ENCODE assay signal across 17 cellular contexts in genomic region chr9:124794902-124795491, GRCh38. TPM values are rescaled to one million over a fixed set of nuclear protein-coding genes. Genes with fewer than 3 reads are reported as not detected.
DNase-seq lines count a peak whose midpoint lies in the region; ATAC-seq and TF ChIP-seq lines count a peak whose summit lies in the region.
"Had no signal": no experiment of that assay in that cellular context is flagged by ENCODE, and none has a peak within 500 bp of the region (broad histone marks: within the 10 kb centered on the region; RNA-seq: fewer than 3 reads in every experiment).

No MANE protein-coding gene starts in this region.

- H3K27ac ChIP-seq in BLaER1 (no peak overlapping the region), HCT116 (ENCODE audit: low read depth, low read length) (no peak overlapping the region), VCaP (no peak overlapping the region), liver (ENCODE audit: low read depth in 1 of 2, low read length in 2 of 2) (no peak overlapping the region)

- no peaks in the 10 kb centered on the region for H3K27me3 ChIP-seq in BLaER1
- H3K27me3 ChIP-seq in HCT116 (ENCODE audit: insufficient read depth, low read length): no peaks in the 10 kb centered on the region
- no peaks in the 10 kb centered on the region for H3K27me3 ChIP-seq in liver (ENCODE audit: control insufficient read depth in 4 of 4, insufficient read depth in 4 of 4, low read length in 3 of 4)

- H4K20me1 ChIP-seq in BLaER1 (no peaks in the 10 kb centered on the region), HCT116 (ENCODE audit: insufficient read depth) (no peaks in the 10 kb centered on the region)

- peak; percentile 92 for TF ChIP-seq RAD21 in HCT116 (IDR thresholded peaks at IDR 0.05; ENCODE audit: low read depth)
- peak in 1 of 2 donors; percentile 28 for TF ChIP-seq RAD21 in liver (IDR thresholded peaks at IDR 0.05)

- peak; percentile 97 for ATAC-seq in HCT116
- ATAC-seq in HG03378 (IDR thresholded peaks at IDR 0.05; ENCODE audit: unreplicated experiment): no peak
- no peak for ATAC-seq in HG02759 (IDR thresholded peaks at IDR 0.05; ENCODE audit: unreplicated experiment)
- no peak for ATAC-seq in HG02571 (IDR thresholded peaks at IDR 0.05; ENCODE audit: unreplicated experiment)
- ATAC-seq: effector memory CD8-positive, alpha-beta T cell; stimulated activated naive CD8-positive, alpha-beta T cell treated with anti-CD3 and anti-CD28 coated beads, Interleukin-15, amount 100 ng/mL, for 72 hours had no signal

- no peak overlapping the region for H2AFZ ChIP-seq in HCT116 (ENCODE audit: low read depth, low read length, poor library complexity, severe bottlenecking)

- H3K4me1 ChIP-seq in BLaER1 (peaks cover 71% of the 10 kb centered on the region), HCT116 (ENCODE audit: control insufficient read depth in 1 of 2, insufficient read depth in 2 of 2, low read length in 2 of 2) (peaks cover 12 to 46% of the 10 kb centered on the region in 2 experiments), liver (ENCODE audit: control insufficient read depth in 4 of 4, insufficient read depth in 4 of 4, low read length in 3 of 4) (no peaks in the 10 kb centered on the region)

- H3K4me2 ChIP-seq in BLaER1: peak overlapping the region; percentile 91
- H3K4me2 ChIP-seq in HCT116 (ENCODE audit: low read length): peak overlapping the region; percentile 33

- H3K36me3 ChIP-seq in BLaER1 (no peaks in the 10 kb centered on the region), HCT116 (ENCODE audit: control insufficient read depth in 1 of 2, insufficient read depth in 2 of 2, low read length in 2 of 2) (no peaks in the 10 kb centered on the region), liver (ENCODE audit: control insufficient read depth in 4 of 4, insufficient read depth in 3 of 4, low read depth in 1 of 4, low read length in 3 of 4) (no peaks in the 10 kb centered on the region)

- H3K4me3 ChIP-seq in BLaER1 (no peak overlapping the region), HCT116 (replicated peaks in 1 of 2; ENCODE audit: low read depth in 1 of 2, low read length in 2 of 2) (no peak overlapping the region), liver (ENCODE audit: low read depth in 1 of 3, low read length in 3 of 3) (no peak overlapping the region)

- BruUV-seq in HCT116 (replicated peaks; lab: Mats Ljungman, UMichigan): no TSS peak

- DNase-seq in HCT116 (ENCODE audit: low read depth, low spot score) (peak; percentile 51), amygdala (lab: John Stamatoyannopoulos, UW) (no peak)
- DNase-seq: activated CD4-positive, CD25-positive, alpha-beta regulatory T cell treated with anti-CD3 and anti-CD28 coated beads, Interleukin-2, amount 50 U/mL, for 72 hours; CD4-positive, alpha-beta memory T cell; effector memory CD8-positive, alpha-beta T cell; NCI-H1105; NCI-H774; stimulated activated CD4-positive, alpha-beta T cell treated with anti-CD3 and anti-CD28 coated beads, Interleukin-4, amount 100 ng/mL, for 4 hours; stimulated activated naive CD8-positive, alpha-beta T cell treated with anti-CD3 and anti-CD28 coated beads, Interleukin-15, amount 100 ng/mL, for 72 hours had no signal

- CTCF ChIA-PET in HCT116 (lab: Charles Lee): interaction anchor here (0.5 to 3.3 kb wide), 3 partner anchors 48 to 58 kb away, joined by 3 to 30 read pairs (median 15); partner anchors contain the start of gene WDR38

- no peaks in the 10 kb centered on the region for H3K9me2 ChIP-seq in HCT116 (ENCODE audit: insufficient read depth)

- RAD21 ChIA-PET in HCT116 (lab: Charles Lee; ENCODE audit: low non-redundant PET in 1 of 2, low total read pairs in 2 of 2, uncharacterized antibody in 2 of 2, unreplicated experiment in 2 of 2): interaction anchor here (1.0 to 3.3 kb wide), 3 partner anchors 56 to 58 kb away, joined by 3 to 13 read pairs (median 6); partner anchors contain the start of gene WDR38 (in 2 of the 2)

- no peak for TF ChIP-seq POLR2A in HCT116 (IDR thresholded peaks at IDR 0.05; ENCODE audit: borderline replicate concordance, extremely low read depth, insufficient read depth, insufficient read length)

- H3K9me3 ChIP-seq in BLaER1: no peaks in the 10 kb centered on the region
- H3K9me3 ChIP-seq in HCT116 (ENCODE audit: control insufficient read depth in 1 of 2, insufficient read depth in 1 of 2, low read depth in 1 of 2, low read length in 2 of 2): no peaks in the 10 kb centered on the region
- no peaks in the 10 kb centered on the region for H3K9me3 ChIP-seq in liver (ENCODE audit: control insufficient read depth in 4 of 4, low read length in 3 of 4)

- no peaks in the 10 kb centered on the region for H3K79me2 ChIP-seq in HCT116 (ENCODE audit: insufficient read depth, low read length)

- POLR2A ChIA-PET in HCT116 (lab: Charles Lee): no interaction called here

- intact Hi-C loops in HCT116 (cut with micrococcal nuclease): loop anchor here (1.0 kb wide), 1 partner anchor 57 kb away; no protein-coding TSS in a partner anchor

- TF ChIP-seq CTCF in HCT116 (IDR thresholded peaks at IDR 0.05 in 2 of 3, conservative IDR thresholded peaks at IDR 0.05 in 1 of 3; ENCODE audit: borderline replicate concordance in 1 of 3, insufficient read depth in 1 of 3, low read depth in 2 of 3, low read length in 2 of 3): peak; percentile 57 to 96 (median 62)
- peak; percentile 26; the same call in 1 of the 2 replicates for TF ChIP-seq CTCF in VCaP (conservative IDR thresholded peaks at IDR 0.05)
- TF ChIP-seq CTCF in liver (IDR thresholded peaks at IDR 0.05; ENCODE audit: low read depth, low read length, missing input control): peak; percentile 11

- H3K9ac ChIP-seq in BLaER1 (no peak overlapping the region), HCT116 (ENCODE audit: low read length) (no peak overlapping the region), liver (ENCODE audit: low read depth in 1 of 2, low read length in 2 of 2) (no peak overlapping the region)

- WGBS in liver: 76% methylated on average over 11 of the region's 11 CpGs

TF ChIP-seq in HCT116, 20 proteins besides CTCF, POLR2A, EP300 and RAD21:
- TF ChIP-seq ZNF274 (IDR thresholded peaks at IDR 0.05; ENCODE audit: low read depth, low read length) (no peak), YY1 (IDR thresholded peaks at IDR 0.05; ENCODE audit: extremely low read depth, insufficient replicate concordance, low read depth, low read length) (peak; percentile 56), MAX (IDR thresholded peaks at IDR 0.05) (peak; percentile 48; the same call in 1 of the 2 replicates)

TF ChIP-seq in liver, 16 proteins besides CTCF, POLR2A, EP300 and RAD21:
- no peak for TF ChIP-seq RXRA (IDR thresholded peaks at IDR 0.05)
- no peak for TF ChIP-seq HNF4G (IDR thresholded peaks at IDR 0.05)
- TF ChIP-seq FOXA1 (IDR thresholded peaks at IDR 0.05): no peak
- no peak for TF ChIP-seq EGR1 (IDR thresholded peaks at IDR 0.05; ENCODE audit: low read depth in 2 of 2)
- no peak for TF ChIP-seq GABPA (IDR thresholded peaks at IDR 0.05 in 1 of 2, conservative IDR thresholded peaks at IDR 0.05 in 1 of 2)
- no peak for TF ChIP-seq REST (IDR thresholded peaks at IDR 0.05)
- TF ChIP-seq ATF3 (IDR thresholded peaks at IDR 0.05): no peak

RNA-seq across cellular contexts. Expression of gene OLFML2A, which starts 18.1 kb away (rescaled TPM):
- 6.3 TPM for total RNA-seq in HCT116 (2021; ENCODE audit: unreplicated experiment)
- 2.8 and 3.3 TPM in 2 replicates for polyA plus RNA-seq in HCT116 (2012)
- 1 to 10 TPM in 1 of 2 donors, under 1 TPM in 1; 0.56 to 1.1 TPM for total RNA-seq in liver
- under 1 TPM; 0.15 to 0.50 TPM for polyA plus RNA-seq in liver
- total RNA-seq: CD4-positive, alpha-beta memory T cell had no signal
- polyA plus RNA-seq: CD4-positive, alpha-beta memory T cell had no signal

RNA-seq across cellular contexts. Expression of gene NR6A1, which starts 23.9 kb away (rescaled TPM):
- 9.9 TPM for total RNA-seq in HCT116 (2021; ENCODE audit: unreplicated experiment)
- 3.5 and 3.7 TPM in 2 replicates for polyA plus RNA-seq in HCT116 (2012)
- 1 to 10 TPM; 2.8 to 6.1 TPM for total RNA-seq in liver
- polyA plus RNA-seq in liver: 1 to 10 TPM in 1 of 2 donors, under 1 TPM in 1; 0.72 to 1.3 TPM
- polyA plus RNA-seq: CD4-positive, alpha-beta memory T cell had no signal

RNA-seq across cellular contexts. Expression of gene WDR38, which starts 58.3 kb away (rescaled TPM):
- total RNA-seq in HCT116 (2021; ENCODE audit: unreplicated experiment): not detected
- not detected in 2 replicates for polyA plus RNA-seq in HCT116 (2012)
- not detected for total RNA-seq in liver
- polyA plus RNA-seq in liver: not detected
- total RNA-seq: astrocyte; CD4-positive, alpha-beta memory T cell; mononuclear cell had no signal
- polyA plus RNA-seq: CD4-positive, alpha-beta memory T cell had no signal

Comparison
In these comparisons a context has a peak if more than half of its experiments do, and no peak if none do; other contexts are left out.
1. CTCF ChIP-seq: peak in every context shown above with its lines; median percentile 62 in HCT116; 26 in VCaP; 11 in liver.